14 cellular contexts compared by ENCODE assay signal in genomic region chr9:35845824-35846771, GRCh38. TPM values are rescaled to one million over a fixed set of nuclear protein-coding genes. Genes with fewer than 3 reads are reported as not detected.
DNase-seq lines count a peak whose midpoint lies in the region; ATAC-seq and TF ChIP-seq lines count a peak whose summit lies in the region.
"Had no signal": no experiment of that assay in that cellular context is flagged by ENCODE, and none has a peak within 500 bp of the region (broad histone marks: within the 10 kb centered on the region; RNA-seq: fewer than 3 reads in every experiment).

No MANE protein-coding gene starts in this region.

- H3K9me3 ChIP-seq in mucosa of stomach (ENCODE audit: control insufficient read depth, low read length), result no peaks in the 10 kb centered on the region
- H3K9me3 ChIP-seq in thoracic aorta, result no peaks in the 10 kb centered on the region
- H3K9me3 ChIP-seq in MM.1S (replicated peaks; ENCODE audit: insufficient read depth, low read length), result no peaks in the 10 kb centered on the region
- H3K9me3 ChIP-seq: A549, ovary had no signal

- intact Hi-C loops in dorsolateral prefrontal cortex (cut with DNase I), result no loop called here

- H3K4me2 ChIP-seq in MM.1S (ENCODE audit: low read depth, low read length), result no peak overlapping the region

- peak overlapping the region; percentile 33 for H3K27ac Mint-ChIP-seq in activated CD4-positive, alpha-beta T cell treated with anti-CD3 and anti-CD28 coated beads, Interleukin-2, amount 10 ng/mL, durations not matched to agents 7 days and 5 days

- H3K9ac ChIP-seq in mucosa of stomach (ENCODE audit: low read length) (peak overlapping the region; percentile 41), MM.1S (ENCODE audit: low read length) (no peak overlapping the region)

- no peaks in the 10 kb centered on the region for H3K9me2 ChIP-seq in MM.1S (replicated peaks; ENCODE audit: insufficient read depth, low read length)

- H3K4me1 ChIP-seq in mucosa of stomach (ENCODE audit: control insufficient read depth, insufficient read depth, low read length) (peaks cover 33% of the 10 kb centered on the region), thoracic aorta (ENCODE audit: control insufficient read depth in 1 of 2, low read depth in 2 of 2) (peaks cover 20 to 43% of the 10 kb centered on the region in 2 donors), MM.1S (ENCODE audit: low read length) (peaks cover 69% of the 10 kb centered on the region)

- H3K27me3 ChIP-seq in dorsolateral prefrontal cortex (no peaks in the 10 kb centered on the region), mucosa of stomach (ENCODE audit: control insufficient read depth, insufficient read depth, low read length) (no peaks in the 10 kb centered on the region), thoracic aorta (replicated peaks; ENCODE audit: insufficient read depth) (no peaks in the 10 kb centered on the region), MM.1S (replicated peaks; ENCODE audit: insufficient read depth, low read length) (no peaks in the 10 kb centered on the region)
- H3K27me3 ChIP-seq: ovary had no signal

- no peaks in the 10 kb centered on the region for H3K79me2 ChIP-seq in MM.1S (ENCODE audit: low read length)

- peaks cover 28% of the 10 kb centered on the region for H3F3A ChIP-seq in MM.1S (ENCODE audit: insufficient read depth, low read length)

- H3K4me3 ChIP-seq in dorsolateral prefrontal cortex (peak overlapping the region in 41 of 59 donors; percentile 4 to 49 (median 21)), mucosa of stomach (ENCODE audit: low read length) (no peak overlapping the region), thoracic aorta (no peak overlapping the region), MM.1S (ENCODE audit: low read length) (no peak overlapping the region)
- H3K4me3 ChIP-seq: A549, ovary had no signal

- H3K4me3 Mint-ChIP-seq in activated CD4-positive, alpha-beta T cell treated with anti-CD3 and anti-CD28 coated beads, Interleukin-2, amount 10 ng/mL, durations not matched to agents 7 days and 5 days, result no peak overlapping the region

- no peak for TF ChIP-seq CTCF in dorsolateral prefrontal cortex (IDR thresholded peaks at IDR 0.05 in 54 of 56, conservative IDR thresholded peaks at IDR 0.05 in 2 of 56; ENCODE audit: low read depth in 1 of 56, partially characterized antibody in 56 of 56)
- no peak for TF ChIP-seq CTCF in thoracic aorta (IDR thresholded peaks at IDR 0.05)
- TF ChIP-seq CTCF in MM.1S (IDR thresholded peaks at IDR 0.05; ENCODE audit: low read length), result no peak

- H3K4me1 Mint-ChIP-seq in activated CD4-positive, alpha-beta T cell treated with anti-CD3 and anti-CD28 coated beads, Interleukin-2, amount 10 ng/mL, durations not matched to agents 7 days and 5 days, result peaks cover 22% of the 10 kb centered on the region

- H3K36me3 Mint-ChIP-seq in activated CD4-positive, alpha-beta T cell treated with anti-CD3 and anti-CD28 coated beads, Interleukin-2, amount 10 ng/mL, durations not matched to agents 7 days and 5 days (ENCODE audit: low read depth), result no peaks in the 10 kb centered on the region

- POLR2A ChIA-PET in activated CD4-positive, alpha-beta T cell treated with anti-CD3 and anti-CD28 coated beads, Interleukin-2, amount 10 ng/mL, durations not matched to agents 7 days and 5 days (lab: Charles Lee), result interaction anchor here (0.6 kb wide), 1 partner anchor 440 kb away, joined by 3 read pairs; no protein-coding TSS in a partner anchor

- no peaks in the 10 kb centered on the region for H3K27me3 Mint-ChIP-seq in activated CD4-positive, alpha-beta T cell treated with anti-CD3 and anti-CD28 coated beads, Interleukin-2, amount 10 ng/mL, durations not matched to agents 7 days and 5 days

- H3K36me3 ChIP-seq in mucosa of stomach (ENCODE audit: control insufficient read depth, insufficient read depth, low read length) (peaks cover 4% of the 10 kb centered on the region), thoracic aorta (no peaks in the 10 kb centered on the region), MM.1S (replicated peaks; ENCODE audit: insufficient read depth, low read length) (no peaks in the 10 kb centered on the region)
- H3K36me3 ChIP-seq: ovary had no signal

- H2AFZ ChIP-seq in MM.1S (ENCODE audit: low read length), result no peak overlapping the region

- no peaks in the 10 kb centered on the region for H4K20me1 ChIP-seq in MM.1S (ENCODE audit: insufficient read depth, low read length)

- no peak for ATAC-seq in thoracic aorta (ENCODE audit: insufficient number of reproducible peaks, low FRiP score, low read depth)
- ATAC-seq: A549 had no signal

- CTCF ChIA-PET in activated CD4-positive, alpha-beta T cell treated with anti-CD3 and anti-CD28 coated beads, Interleukin-2, amount 10 ng/mL, durations not matched to agents 7 days and 5 days (lab: Charles Lee), result interaction anchor here (1.0 to 2.5 kb wide), 4 partner anchors 10 to 75 kb away, joined by 3 to 9 read pairs (median 5); no protein-coding TSS in a partner anchor

- DNase-seq in activated CD4-positive, alpha-beta T cell treated with anti-CD3 and anti-CD28 coated beads, Interleukin-2, amount 10 ng/mL, durations not matched to agents 7 days and 5 days, result no peak
- DNase-seq in activated CD4-positive, alpha-beta T cell treated with anti-CD3 and anti-CD28 coated beads for 4 hours, result no peak
- DNase-seq in dorsolateral prefrontal cortex, result peak in 1 of 10 donors; percentile 32
- no peak for DNase-seq in thoracic aorta (ENCODE audit: low spot score)
- no peak for DNase-seq in NCI-H2081 treated with DMSO at 0.1 percent for 48 hours (lab: John Stamatoyannopoulos, UW)
- no peak for DNase-seq in NCI-H345 (lab: John Stamatoyannopoulos, UW)
- no peak for DNase-seq in MM.1S
- DNase-seq: activated CD4-positive, alpha-beta T cell treated with anti-CD3 and anti-CD28 coated beads for 48 hours; NCI-H446 treated with DMSO at 0.1 percent for 48 hours had no signal

- H3K27ac ChIP-seq in dorsolateral prefrontal cortex (peak overlapping the region in 48 of 59 donors; percentile 3 to 84 (median 60)), thoracic aorta (peak overlapping the region; percentile 3 to 39), MM.1S (ENCODE audit: low read length) (no peak overlapping the region)
- H3K27ac ChIP-seq: A549 had no signal

- H3K9me3 Mint-ChIP-seq in activated CD4-positive, alpha-beta T cell treated with anti-CD3 and anti-CD28 coated beads, Interleukin-2, amount 10 ng/mL, durations not matched to agents 7 days and 5 days, result no peaks in the 10 kb centered on the region

RNA-seq across cellular contexts. Expression of gene TMEM8B, which starts 17.1 kb away (rescaled TPM):
- total RNA-seq in activated CD4-positive, alpha-beta T cell treated with anti-CD3 and anti-CD28 coated beads, Interleukin-2, amount 10 ng/mL, durations not matched to agents 7 days and 5 days, result 1 to 10 TPM; 3.8 to 4.0 TPM
- total RNA-seq in dorsolateral prefrontal cortex, result 10 to 100 TPM; 40.1 to 83.0 (median 60.2) TPM
- total RNA-seq in thoracic aorta, result 10 to 100 TPM; 14.6 to 24.2 TPM

RNA-seq across cellular contexts. Expression of gene FAM221B, which starts 17.6 kb away (rescaled TPM):
- not detected for total RNA-seq in activated CD4-positive, alpha-beta T cell treated with anti-CD3 and anti-CD28 coated beads, Interleukin-2, amount 10 ng/mL, durations not matched to agents 7 days and 5 days
- total RNA-seq in dorsolateral prefrontal cortex, result under 1 TPM in 2 of 120 experiments, not detected in 118; 0.26 to 0.75 TPM
- not detected for total RNA-seq in thoracic aorta
- total RNA-seq: Daoy, H4, ovary had no signal

RNA-seq across cellular contexts. Expression of gene OR13J1, which starts 24.1 kb away (rescaled TPM):
- not detected for total RNA-seq in activated CD4-positive, alpha-beta T cell treated with anti-CD3 and anti-CD28 coated beads, Interleukin-2, amount 10 ng/mL, durations not matched to agents 7 days and 5 days
- not detected for total RNA-seq in dorsolateral prefrontal cortex
- total RNA-seq in thoracic aorta, result not detected
- total RNA-seq: Daoy, H4, ovary had no signal

RNA-seq across cellular contexts. Expression of gene HINT2, which starts 31.3 kb away (rescaled TPM):
- total RNA-seq in activated CD4-positive, alpha-beta T cell treated with anti-CD3 and anti-CD28 coated beads, Interleukin-2, amount 10 ng/mL, durations not matched to agents 7 days and 5 days, result 10 to 100 TPM; 56.5 to 69.9 TPM
- total RNA-seq in dorsolateral prefrontal cortex, result 10 to 100 TPM; 16.1 to 49.1 (median 32.2) TPM
- total RNA-seq in thoracic aorta, result 10 to 100 TPM; 18.4 to 45.4 TPM

RNA-seq across cellular contexts. Expression of gene SPAG8, which starts 34.0 kb away (rescaled TPM):
- total RNA-seq in activated CD4-positive, alpha-beta T cell treated with anti-CD3 and anti-CD28 coated beads, Interleukin-2, amount 10 ng/mL, durations not matched to agents 7 days and 5 days, result 1 to 10 TPM; 1.8 to 2.5 TPM
- total RNA-seq in dorsolateral prefrontal cortex, result 10 to 100 TPM in 42 of 120 experiments, 1 to 10 TPM in 78; 2.9 to 19.2 (median 9.0) TPM
- 1 to 10 TPM in 1 of 2 donors, under 1 TPM in 1; 0.21 to 5.7 TPM for total RNA-seq in thoracic aorta

Comparison
In these comparisons a context has a peak if more than half of its experiments do, and no peak if none do; other contexts are left out.
1. H3K4me3 ChIP-seq: peak in dorsolateral prefrontal cortex (41 of 59); none in mucosa of stomach (single experiment), thoracic aorta (single experiment) and MM.1S (single experiment).